ENCODE assay signal across 8 cellular contexts in genomic region chr9:98118640-98119601, GRCh38. TPM values are rescaled to one million over a fixed set of nuclear protein-coding genes. Genes with fewer than 3 reads are reported as not detected.
A peak's percentile ranks its signal among the peaks of the same experiment; 100 is the strongest.
DNase-seq lines count a peak whose midpoint lies in the region; ATAC-seq lines count a peak whose summit lies in the region.

A gene with protein sequence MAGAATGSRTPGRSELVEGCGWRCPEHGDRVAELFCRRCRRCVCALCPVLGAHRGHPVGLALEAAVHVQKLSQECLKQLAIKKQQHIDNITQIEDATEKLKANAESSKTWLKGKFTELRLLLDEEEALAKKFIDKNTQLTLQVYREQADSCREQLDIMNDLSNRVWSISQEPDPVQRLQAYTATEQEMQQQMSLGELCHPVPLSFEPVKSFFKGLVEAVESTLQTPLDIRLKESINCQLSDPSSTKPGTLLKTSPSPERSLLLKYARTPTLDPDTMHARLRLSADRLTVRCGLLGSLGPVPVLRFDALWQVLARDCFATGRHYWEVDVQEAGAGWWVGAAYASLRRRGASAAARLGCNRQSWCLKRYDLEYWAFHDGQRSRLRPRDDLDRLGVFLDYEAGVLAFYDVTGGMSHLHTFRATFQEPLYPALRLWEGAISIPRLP (minus strand): TSS chr9:98119222. CDS start chr9:98119188, 34 bp downstream.

- no peaks in the 10 kb centered on the region for H3K79me2 ChIP-seq in trophoblast cell (ENCODE audit: control insufficient read depth, insufficient read depth, low read length, poor library complexity)

- peak within 1 kb of the TSS; percentile 33 for H4K8ac ChIP-seq in trophoblast cell (ENCODE audit: low read depth, low read length)

- H3K4me1 ChIP-seq in trophoblast cell (ENCODE audit: control insufficient read depth in 1 of 2, insufficient read depth in 2 of 2, low read length in 2 of 2) = peaks cover 4% of the 10 kb centered on the region in 2 experiments

- CTCF ChIA-PET in activated naive CD4-positive, alpha-beta T cell treated with anti-CD3 and anti-CD28 coated beads for 36 hours (lab: Charles Lee) = interaction anchor here (0.6 to 2.7 kb wide), 15 partner anchors 9 to 218 kb away, joined by 3 to 10 read pairs (median 5); partner anchors contain the start of genes TBC1D2 and TRMO

- peak within 1 kb of the TSS; percentile 28 for H3K14ac ChIP-seq in trophoblast cell (ENCODE audit: low read length)

- H3K9me3 Mint-ChIP-seq in activated naive CD4-positive, alpha-beta T cell treated with anti-CD3 and anti-CD28 coated beads for 36 hours = no peaks in the 10 kb centered on the region

- H3K9me3 ChIP-seq in trophoblast cell (ENCODE audit: insufficient read depth, low read depth, low read length) = no peaks in the 10 kb centered on the region

- no peak within 1 kb of the TSS for H2BK5ac ChIP-seq in trophoblast cell (ENCODE audit: low read depth, low read length, poor library complexity)

- no CpG with 5 or more reads among the region's 71 CpGs for WGBS in trophoblast cell (ENCODE audit: extremely low coverage, insufficient coverage, insufficient read length)

- H3K79me1 ChIP-seq in trophoblast cell (ENCODE audit: low read length) = no peaks in the 10 kb centered on the region

- H3K36me3 Mint-ChIP-seq in activated naive CD4-positive, alpha-beta T cell treated with anti-CD3 and anti-CD28 coated beads for 36 hours (ENCODE audit: low read depth) = peaks cover 12% of the 10 kb centered on the region

- H3K4me3 ChIP-seq in trophoblast cell (ENCODE audit: low read depth, low read length) = peak within 1 kb of the TSS; percentile 79

- ATAC-seq in GM19452 (IDR thresholded peaks at IDR 0.05; ENCODE audit: unreplicated experiment) (peak; percentile 56), Right ventricle myocardium inferior (peak; percentile 79)

- peaks cover 44% of the 10 kb centered on the region for H3K4me1 Mint-ChIP-seq in activated naive CD4-positive, alpha-beta T cell treated with anti-CD3 and anti-CD28 coated beads for 36 hours (ENCODE audit: low read depth)

- peaks cover 7 to 11% of the 10 kb centered on the region in 2 experiments for H3K36me3 ChIP-seq in trophoblast cell (ENCODE audit: control insufficient read depth in 1 of 2, insufficient read depth in 2 of 2, low read length in 2 of 2)

- intact Hi-C loops in activated naive CD4-positive, alpha-beta T cell treated with anti-CD3 and anti-CD28 coated beads for 36 hours (cut with micrococcal nuclease) = loop anchor here (1.0 to 5.0 kb wide), 9 partner anchors 10 to 196 kb away; partner anchors contain the start of genes ANP32B and TBC1D2
- intact Hi-C loops in Right ventricle myocardium inferior (cut with DNase I) = loop anchor here (5.0 kb wide), 1 partner anchor 42 kb away; no protein-coding TSS in a partner anchor

- no peak within 1 kb of the TSS for H3K4ac ChIP-seq in trophoblast cell (ENCODE audit: low read depth, low read length)

- no peak within 1 kb of the TSS for H3K9ac ChIP-seq in trophoblast cell (ENCODE audit: low read length)

- peak within 1 kb of the TSS; percentile 81 for H3K4me2 ChIP-seq in trophoblast cell (ENCODE audit: low read length)

- H3K4me3 Mint-ChIP-seq in activated naive CD4-positive, alpha-beta T cell treated with anti-CD3 and anti-CD28 coated beads for 36 hours = peak within 1 kb of the TSS; percentile 81

- no peak within 1 kb of the TSS for H3K23ac ChIP-seq in trophoblast cell (ENCODE audit: low read length)

- H4K12ac ChIP-seq in trophoblast cell (ENCODE audit: low read depth, low read length) = no peak within 1 kb of the TSS

- no peak within 1 kb of the TSS for H3K18ac ChIP-seq in trophoblast cell (ENCODE audit: low read length)

- H2AFZ ChIP-seq in trophoblast cell (ENCODE audit: insufficient read depth, low read length, poor library complexity) = peak within 1 kb of the TSS; percentile 68

- no peaks in the 10 kb centered on the region for H3K27me3 ChIP-seq in trophoblast cell (ENCODE audit: insufficient read depth, low read length)

- H3K27me3 Mint-ChIP-seq in activated naive CD4-positive, alpha-beta T cell treated with anti-CD3 and anti-CD28 coated beads for 36 hours (ENCODE audit: low read depth) = no peaks in the 10 kb centered on the region

- H2AK5ac ChIP-seq in trophoblast cell (ENCODE audit: low read length) = no peak within 1 kb of the TSS

- H3K27ac ChIP-seq in trophoblast cell (ENCODE audit: low read depth, low read length) = no peak within 1 kb of the TSS

- no peak within 1 kb of the TSS for H4K91ac ChIP-seq in trophoblast cell (ENCODE audit: low read depth, low read length)

- DNase-seq in COLO668 (lab: John Stamatoyannopoulos, UW; ENCODE audit: unreplicated experiment) (peak; percentile 86), HT-29 (ENCODE audit: low spot score) (peak; percentile 62), SHP77 (lab: John Stamatoyannopoulos, UW) (peak; percentile 50 to 65), Right ventricle myocardium inferior (ENCODE audit: missing footprints) (peak; percentile 90), trophoblast cell (peak; percentile 70 to 77), NCI-H1436 (lab: John Stamatoyannopoulos, UW) (no peak)
- DNase-seq in activated naive CD4-positive, alpha-beta T cell treated with anti-CD3 and anti-CD28 coated beads for 36 hours = peak; percentile 60

- H3K27ac Mint-ChIP-seq in activated naive CD4-positive, alpha-beta T cell treated with anti-CD3 and anti-CD28 coated beads for 36 hours = peak within 1 kb of the TSS; percentile 92

- H2BK12ac ChIP-seq in trophoblast cell (ENCODE audit: low read length) = no peak within 1 kb of the TSS

- H2BK120ac ChIP-seq in trophoblast cell (ENCODE audit: insufficient read depth, low read length, poor library complexity) = no peak within 1 kb of the TSS

RNA-seq across cellular contexts. Expression of the gene that starts here (rescaled TPM):
- 31.2 and 34.2 TPM in 2 replicates for total RNA-seq in HT-29 (2014; rRNA removed; shearing (Covaris generic))
- 10 to 100 TPM; 49.6 to 55.0 TPM for total RNA-seq in activated naive CD4-positive, alpha-beta T cell treated with anti-CD3 and anti-CD28 coated beads for 36 hours
- 5.1 TPM for total RNA-seq in Right ventricle myocardium inferior
- 2.1 and 2.3 TPM in 2 replicates for polyA plus RNA-seq in trophoblast cell (2013)
